1 cellular context compared by ENCODE assay signal in the genomic region with DNA sequence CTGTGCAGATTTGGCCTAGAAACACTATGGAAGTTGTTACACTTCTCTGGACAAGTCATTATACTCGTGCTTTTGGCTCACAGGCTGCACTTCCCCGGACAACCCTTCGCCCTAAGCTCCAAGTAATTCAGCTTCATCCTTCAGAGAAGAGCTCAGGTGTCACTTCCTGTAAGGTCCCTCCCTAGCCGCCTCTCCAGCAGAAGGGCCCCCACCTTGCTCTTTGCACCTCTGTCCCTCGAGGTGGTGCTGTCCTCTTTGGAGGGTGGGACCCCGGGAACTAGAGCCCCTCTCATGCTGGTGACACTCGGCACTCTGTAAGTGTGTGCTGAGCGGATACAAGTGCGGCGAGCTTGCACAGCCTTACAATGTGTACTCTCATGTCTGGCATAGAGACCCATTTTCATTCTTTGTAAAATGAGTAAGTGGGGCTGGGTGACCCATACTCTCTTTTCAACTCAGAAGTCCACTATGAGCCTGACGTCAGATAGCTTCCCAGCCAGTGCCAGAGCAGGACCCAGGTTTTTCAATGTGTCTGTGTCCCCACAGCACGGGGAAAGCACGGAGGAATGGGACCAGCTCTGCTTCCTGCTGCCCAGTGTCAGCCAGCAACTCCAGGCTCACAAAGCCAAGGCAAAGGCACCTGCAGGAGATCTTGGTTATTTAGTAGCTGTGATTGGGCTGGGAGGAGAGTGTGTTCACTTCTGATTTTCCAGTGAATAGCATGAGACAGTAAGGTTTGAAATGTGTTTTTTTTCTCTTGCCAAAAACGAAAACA.
TF ChIP-seq lines count a peak whose summit lies in the region.

No MANE protein-coding gene starts in this region.

TF ChIP-seq in HEK293T, 16 proteins besides CTCF, POLR2A, EP300 and RAD21:
- no peak for TF ChIP-seq L3MBTL2 (conservative IDR thresholded peaks at IDR 0.05)
- TF ChIP-seq ZNF384 (IDR thresholded peaks at IDR 0.05) = no peak
- no peak for TF ChIP-seq NFRKB (IDR thresholded peaks at IDR 0.05)
- no peak for TF ChIP-seq SP1 (IDR thresholded peaks at IDR 0.05)
- no peak for TF ChIP-seq LEF1 (IDR thresholded peaks at IDR 0.05; ENCODE audit: borderline replicate concordance)
- TF ChIP-seq SUZ12 (IDR thresholded peaks at IDR 0.05) = no peak
- no peak for TF ChIP-seq ARNT (IDR thresholded peaks at IDR 0.05)
- no peak for TF ChIP-seq BHLHE40 (IDR thresholded peaks at IDR 0.05; ENCODE audit: borderline replicate concordance)
- TF ChIP-seq FOXK2 (IDR thresholded peaks at IDR 0.05) = no peak
- no peak for TF ChIP-seq TARDBP (IDR thresholded peaks at IDR 0.05)
- no peak for TF ChIP-seq ELF4 (IDR thresholded peaks at IDR 0.05)
- no peak for TF ChIP-seq FOXA1 (IDR thresholded peaks at IDR 0.05)
